Comparison of ENCODE assay signal across 18 cellular contexts in the genomic region with DNA sequence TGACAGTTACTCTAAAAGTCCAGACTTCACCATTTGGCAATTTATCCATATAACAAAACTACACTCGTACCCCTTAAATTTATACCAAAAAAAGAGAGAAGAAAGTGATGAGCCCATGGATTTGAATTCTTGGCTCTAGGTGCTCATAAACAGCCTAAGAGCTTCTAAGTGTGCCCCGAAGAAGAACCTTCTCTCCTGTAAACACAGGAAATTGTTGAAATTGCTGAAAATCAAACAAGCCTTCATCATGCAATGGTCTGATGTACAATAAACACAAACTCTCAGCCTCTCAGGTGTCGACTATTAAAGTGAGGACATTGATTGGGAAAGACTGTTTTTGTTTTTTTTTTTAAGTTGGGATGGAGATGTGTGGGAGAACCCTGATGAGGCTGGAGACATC. TPM values are rescaled to one million over a fixed set of nuclear protein-coding genes. Genes with fewer than 3 reads are reported as not detected.
A peak's percentile ranks its signal among the peaks of the same experiment; 100 is the strongest.
DNase-seq lines count a peak whose midpoint lies in the region; ATAC-seq and TF ChIP-seq lines count a peak whose summit lies in the region.
"Had no signal": no experiment of that assay in that cellular context is flagged by ENCODE, and none has a peak within 500 bp of the region (broad histone marks: within the 10 kb centered on the region; RNA-seq: fewer than 3 reads in every experiment).

No MANE protein-coding gene starts in this region.

- H3K27me3 Mint-ChIP-seq in activated naive CD4-positive, alpha-beta T cell treated with anti-CD3 and anti-CD28 coated beads, Interleukin-2, amount 50 U/mL, for 24 hours: no peaks in the 10 kb centered on the region
- peaks cover 9% of the 10 kb centered on the region for H3K27me3 Mint-ChIP-seq in activated B cell treated with CpG ODN at 0.5 μM for 24 hours

- H3K36me3 Mint-ChIP-seq in activated naive CD4-positive, alpha-beta T cell treated with anti-CD3 and anti-CD28 coated beads, Interleukin-2, amount 50 U/mL, for 24 hours: no peaks in the 10 kb centered on the region
- no peaks in the 10 kb centered on the region for H3K36me3 Mint-ChIP-seq in activated B cell treated with CpG ODN at 0.5 μM for 24 hours (ENCODE audit: low read depth)

- H3K27me3 ChIP-seq in gastroesophageal sphincter (no peaks in the 10 kb centered on the region), upper lobe of right lung (no peaks in the 10 kb centered on the region), left lung (no peaks in the 10 kb centered on the region)

- intact Hi-C loops in activated B cell treated with CpG ODN at 0.5 μM for 24 hours (cut with micrococcal nuclease): loop anchor here (1.0 to 10.0 kb wide), 5 partner anchors 57 to 757 kb away; no protein-coding TSS in a partner anchor
- intact Hi-C loops in upper lobe of right lung (cut with DNase I): loop anchor here (5.0 kb wide), 1 partner anchor 147 kb away; no protein-coding TSS in a partner anchor
- intact Hi-C loops in left lung (cut with DNase I): loop anchor here (5.0 to 10.0 kb wide), 2 partner anchors 147 to 150 kb away; a partner anchor contains a TSS

- H3K4me1 ChIP-seq in gastroesophageal sphincter (peaks cover 9 to 24% (median 12%) of the 10 kb centered on the region in 3 donors), upper lobe of right lung (peaks cover 17% of the 10 kb centered on the region), left lung (peaks cover 2 to 34% of the 10 kb centered on the region in 2 donors)

- H3K36me3 ChIP-seq in gastroesophageal sphincter (no peaks in the 10 kb centered on the region), upper lobe of right lung (no peaks in the 10 kb centered on the region), left lung (no peaks in the 10 kb centered on the region)

- ATAC-seq in activated B cell treated with CpG ODN at 0.5 μM for 24 hours (ENCODE audit: low read depth) (no peak), gastroesophageal sphincter (no peak), upper lobe of right lung (peak; percentile 13), left lung (no peak), GM18519 (IDR thresholded peaks at IDR 0.05; ENCODE audit: low FRiP score, unreplicated experiment) (no peak)

- H3K27ac ChIP-seq in gastroesophageal sphincter (peak overlapping the region in 3 of 4 donors; percentile 41 to 68 (median 67)), upper lobe of right lung (no peak overlapping the region), left lung (no peak overlapping the region)
- H3K27ac ChIP-seq: KMS-11 had no signal

- H3K9me3 ChIP-seq in gastroesophageal sphincter (no peaks in the 10 kb centered on the region), upper lobe of right lung (no peaks in the 10 kb centered on the region), left lung (peaks cover 0 to 4% of the 10 kb centered on the region in 2 donors)

- H3K9me3 Mint-ChIP-seq in activated naive CD4-positive, alpha-beta T cell treated with anti-CD3 and anti-CD28 coated beads, Interleukin-2, amount 50 U/mL, for 24 hours: no peaks in the 10 kb centered on the region
- H3K9me3 Mint-ChIP-seq in activated B cell treated with CpG ODN at 0.5 μM for 24 hours: peaks cover 7% of the 10 kb centered on the region

- DNase-seq in activated naive CD4-positive, alpha-beta T cell (lab: John Stamatoyannopoulos, UW): no peak
- DNase-seq in activated B cell treated with CpG ODN at 0.5 μM for 24 hours (no peak), upper lobe of right lung (no peak), left lung (no peak), activated gamma-delta T cell treated with Interleukin-2 at 50 U/mL for 16 hours (no peak)
- DNase-seq: activated CD4-positive, CD25-positive, alpha-beta regulatory T cell treated with anti-CD3 and anti-CD28 coated beads, Interleukin-2, amount 50 U/mL, for 72 hours; activated naive CD8-positive, alpha-beta T cell treated with anti-CD3 and anti-CD28 coated beads, Interleukin-2, amount 10 ng/mL, durations not matched to agents 7 days and 5 days; Calu3; NCI-H69; stimulated activated naive CD4-positive, alpha-beta T cell treated with Interleukin-2 at 50 U/mL for 16 hours had no signal

- peak overlapping the region; percentile 81 for H3K27ac Mint-ChIP-seq in activated naive CD4-positive, alpha-beta T cell treated with anti-CD3 and anti-CD28 coated beads, Interleukin-2, amount 50 U/mL, for 24 hours
- H3K27ac Mint-ChIP-seq in activated B cell treated with CpG ODN at 0.5 μM for 24 hours: peak overlapping the region; percentile 85

- POLR2A ChIA-PET in activated B cell treated with CpG ODN at 0.5 μM for 24 hours (lab: Charles Lee): interaction anchor here (0.7 to 4.3 kb wide), 8 partner anchors 35 to 224 kb away, joined by 3 to 19 read pairs (median 4); a partner anchor contains a TSS

- 46 to 63% methylated on average over 3 of the region's 3 CpGs for WGBS in gastroesophageal sphincter (ENCODE audit: low coverage in 1 of 2), 2 donors

- TF ChIP-seq POLR2A in gastroesophageal sphincter (IDR thresholded peaks at IDR 0.05): no peak

- H3K4me3 ChIP-seq in gastroesophageal sphincter (no peak overlapping the region), upper lobe of right lung (no peak overlapping the region), left lung (no peak overlapping the region)

- H3K4me1 Mint-ChIP-seq in activated naive CD4-positive, alpha-beta T cell treated with anti-CD3 and anti-CD28 coated beads, Interleukin-2, amount 50 U/mL, for 24 hours: peaks cover 29% of the 10 kb centered on the region
- peaks cover 59% of the 10 kb centered on the region for H3K4me1 Mint-ChIP-seq in activated B cell treated with CpG ODN at 0.5 μM for 24 hours

- no peak for TF ChIP-seq EP300 in gastroesophageal sphincter (IDR thresholded peaks at IDR 0.05)

- peak overlapping the region; percentile 50 for H3K4me3 Mint-ChIP-seq in activated naive CD4-positive, alpha-beta T cell treated with anti-CD3 and anti-CD28 coated beads, Interleukin-2, amount 50 U/mL, for 24 hours
- no peak overlapping the region for H3K4me3 Mint-ChIP-seq in activated B cell treated with CpG ODN at 0.5 μM for 24 hours

- no peak for TF ChIP-seq CTCF in activated B cell treated with CpG ODN at 0.5 μM for 24 hours (IDR thresholded peaks at IDR 0.05)
- TF ChIP-seq CTCF in gastroesophageal sphincter (IDR thresholded peaks at IDR 0.05): no peak
- no peak for TF ChIP-seq CTCF in upper lobe of right lung (IDR thresholded peaks at IDR 0.05)
- no peak for TF ChIP-seq CTCF in left lung (IDR thresholded peaks at IDR 0.05)

- CTCF ChIA-PET in activated B cell treated with CpG ODN at 0.5 μM for 24 hours (lab: Charles Lee): interaction anchor here (0.7 to 5.3 kb wide), 13 partner anchors 10 to 1783 kb away, joined by 3 to 139 read pairs (median 7); a partner anchor contains a TSS

RNA-seq across cellular contexts. Expression of a gene that starts 21.8 kb away (rescaled TPM):
- total RNA-seq in activated B cell treated with CpG ODN at 0.5 μM for 24 hours: not detected in 2 replicates
- total RNA-seq in gastroesophageal sphincter: not detected
- not detected for total RNA-seq in upper lobe of right lung
- total RNA-seq in left lung: not detected
- total RNA-seq: activated naive CD8-positive, alpha-beta T cell treated with anti-CD3 and anti-CD28 coated beads, Interleukin-2, amount 10 ng/mL, durations not matched to agents 7 days and 5 days; Calu3; frontal cortex; renal cortical epithelial cell; SK-MEL-5; urinary bladder had no signal

RNA-seq across cellular contexts. Expression of a gene that starts 33.2 kb away (rescaled TPM):
- 680 and 738 TPM in 2 replicates for total RNA-seq in activated B cell treated with CpG ODN at 0.5 μM for 24 hours
- total RNA-seq in gastroesophageal sphincter: 100 to 1,000 TPM in 1 of 4 donors, 10 to 100 TPM in 3; 22.4 to 108 (median 74.2) TPM
- total RNA-seq in upper lobe of right lung: 228 TPM
- 100 to 1,000 TPM; 168 to 314 TPM for total RNA-seq in left lung

RNA-seq across cellular contexts. Expression of a gene that starts 56.3 kb away (rescaled TPM):
- total RNA-seq in activated B cell treated with CpG ODN at 0.5 μM for 24 hours: 3.8 and 5.4 TPM in 2 replicates
- 1 to 10 TPM in 1 of 4 donors, under 1 TPM in 2, not detected in 1; 0.54 to 3.4 (median 0.96) TPM for total RNA-seq in gastroesophageal sphincter
- 9.7 TPM for total RNA-seq in upper lobe of right lung
- 10 to 100 TPM in 1 of 2 donors, 1 to 10 TPM in 1; 5.3 to 16.2 TPM for total RNA-seq in left lung
- total RNA-seq: frontal cortex had no signal

Comparison
In these comparisons a context has a peak if more than half of its experiments do, and no peak if none do; other contexts are left out.
1. H3K27ac ChIP-seq: peak in gastroesophageal sphincter (3 of 4); none in upper lobe of right lung (single experiment) and left lung (0 of 2).